ENCODE assay signal across 22 cellular contexts in the genomic region with DNA sequence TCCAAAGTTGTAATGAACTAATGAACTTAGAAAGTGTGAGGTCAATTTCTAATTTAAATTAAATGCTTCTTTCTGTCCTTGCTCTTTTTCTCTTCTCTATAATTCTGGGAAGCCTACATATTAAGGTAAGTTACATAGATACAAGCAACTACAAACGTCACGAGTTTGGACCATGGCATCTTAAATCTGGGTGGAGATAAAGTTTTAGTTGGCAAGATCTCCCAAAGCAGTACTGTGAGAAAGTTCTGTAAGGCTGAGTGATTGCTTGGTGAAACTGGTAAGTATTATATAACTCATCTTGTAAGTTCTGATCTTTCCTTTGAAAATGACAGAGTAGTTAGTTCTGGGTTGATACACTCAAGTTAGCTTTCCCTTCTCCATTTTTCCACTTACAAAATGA.
DNase-seq lines count a peak whose midpoint lies in the region; ATAC-seq and TF ChIP-seq lines count a peak whose summit lies in the region.
"Had no signal": no experiment of that assay in that cellular context is flagged by ENCODE, and none has a peak within 500 bp of the region (broad histone marks: within the 10 kb centered on the region; RNA-seq: fewer than 3 reads in every experiment).

No MANE protein-coding gene starts in this region.

- H3K4me3 Mint-ChIP-seq in Calu3 (ENCODE audit: low read depth, unreplicated experiment) (no peak overlapping the region), chondrocyte (ENCODE audit: unreplicated experiment) (no peak overlapping the region)
- H3K4me3 Mint-ChIP-seq: CD4-positive, alpha-beta T cell; H9; HFFc6 had no signal

- no TSS peak for BruUV-seq in Calu3 (replicated peaks; lab: Mats Ljungman, UMichigan)

- H3K36me3 Mint-ChIP-seq in Calu3 (ENCODE audit: insufficient read depth, unreplicated experiment) (peaks cover 31% of the 10 kb centered on the region), chondrocyte (ENCODE audit: low read depth) (peaks cover 23% of the 10 kb centered on the region)

- H3K4me3 ChIP-seq in suprapubic skin, result no peak overlapping the region
- H3K4me3 ChIP-seq: Peyer's patch had no signal

- TF ChIP-seq EP300 in suprapubic skin (IDR thresholded peaks at IDR 0.05), result no peak

- H3K27ac Mint-ChIP-seq in Calu3 (ENCODE audit: unreplicated experiment), result peak overlapping the region; percentile 54
- peak overlapping the region; percentile 9 for H3K27ac Mint-ChIP-seq in chondrocyte (ENCODE audit: unreplicated experiment)
- H3K27ac Mint-ChIP-seq: CD4-positive, alpha-beta T cell had no signal

- no peaks in the 10 kb centered on the region for H3K27me3 ChIP-seq in suprapubic skin
- H3K27me3 ChIP-seq: Peyer's patch had no signal

- intact Hi-C loops in Calu3 (cut with micrococcal nuclease; ENCODE audit: unreplicated experiment), result no loop called here

- TF ChIP-seq CTCF in Calu3 (IDR thresholded peaks at IDR 0.05; ENCODE audit: unreplicated experiment) (no peak), chondrocyte (IDR thresholded peaks at IDR 0.05) (no peak), suprapubic skin (IDR thresholded peaks at IDR 0.05) (no peak)

- H3K4me1 Mint-ChIP-seq in Calu3 (ENCODE audit: low read depth, unreplicated experiment) (peaks cover 24% of the 10 kb centered on the region), chondrocyte (ENCODE audit: low read depth) (peaks cover 43% of the 10 kb centered on the region)
- H3K4me1 Mint-ChIP-seq: H9 had no signal

- CTCF ChIA-PET in Calu3 (lab: Charles Lee), result interaction anchor here (1.2 kb wide), 1 partner anchor 20 kb away, joined by 3 read pairs; no protein-coding TSS in a partner anchor

- peak overlapping the region; percentile 22 for H3K27ac ChIP-seq in suprapubic skin
- H3K27ac ChIP-seq: Peyer's patch had no signal

- peaks cover 26% of the 10 kb centered on the region for H3K4me1 ChIP-seq in suprapubic skin
- H3K4me1 ChIP-seq: Peyer's patch had no signal

- H3K27me3 Mint-ChIP-seq in Calu3 (ENCODE audit: unreplicated experiment) (no peaks in the 10 kb centered on the region), chondrocyte (ENCODE audit: low read depth) (no peaks in the 10 kb centered on the region)
- H3K27me3 Mint-ChIP-seq: CD4-positive, alpha-beta T cell had no signal

- peaks cover 8% of the 10 kb centered on the region for H3K36me3 ChIP-seq in suprapubic skin

- no peak for ATAC-seq in GM19328 (IDR thresholded peaks at IDR 0.05; ENCODE audit: unreplicated experiment)
- ATAC-seq in GM19351 (IDR thresholded peaks at IDR 0.05; ENCODE audit: unreplicated experiment), result no peak

- DNase-seq in Calu3 (no peak), chondrocyte (ENCODE audit: low spot score) (no peak), left kidney (ENCODE audit: low read depth, low spot score) (peak; percentile 18), suprapubic skin (ENCODE audit: low spot score in 2 of 2) (no peak), C1 segment of cervical spinal cord (lab: John Stamatoyannopoulos, UW) (no peak), SHP77 treated with DMSO at 0.1 percent for 48 hours (lab: John Stamatoyannopoulos, UW) (no peak)
- DNase-seq: CD4-positive, alpha-beta T cell; COR-L47; DND-41; H9; HFFc6; Karpas-422; MV-4-11; NCI-H1105 treated with DMSO at 0.1 percent for 48 hours; NCI-H1694; NCI-H2081; NCI-H2171; NCI-H446; NCI-H526; Peyer's patch had no signal

- 41% methylated on average over 2 of the region's 2 CpGs for WGBS in suprapubic skin

- H3K9me3 Mint-ChIP-seq in Calu3 (ENCODE audit: low read depth, unreplicated experiment) (no peaks in the 10 kb centered on the region), chondrocyte (ENCODE audit: low read depth) (no peaks in the 10 kb centered on the region)
- H3K9me3 Mint-ChIP-seq: CD4-positive, alpha-beta T cell; H9; HFFc6 had no signal

- no peaks in the 10 kb centered on the region for H3K9me3 ChIP-seq in suprapubic skin
- H3K9me3 ChIP-seq: Peyer's patch had no signal

- no peak for TF ChIP-seq POLR2A in suprapubic skin (IDR thresholded peaks at IDR 0.05)
